ENCODE assay signal across 14 cellular contexts in the genomic region with DNA sequence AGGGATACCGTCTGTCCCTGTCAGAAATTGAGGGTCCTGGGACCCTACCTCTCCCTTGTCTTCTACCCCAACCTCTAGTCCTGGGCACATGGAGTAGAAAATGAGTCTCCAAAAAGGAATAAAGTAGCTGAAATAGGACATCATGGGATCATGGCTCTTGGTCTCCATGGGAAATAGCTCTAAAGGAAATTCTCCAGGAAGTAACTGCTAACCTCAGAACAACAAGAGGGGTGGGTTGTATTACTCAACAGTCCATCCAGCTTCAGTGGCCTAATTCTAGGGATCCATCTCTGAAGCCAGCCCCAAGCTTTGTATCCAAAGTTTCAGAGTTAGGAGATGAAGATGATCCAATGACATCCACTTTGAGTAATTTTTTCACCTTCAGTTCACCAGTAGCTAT. TPM values are rescaled to one million over a fixed set of nuclear protein-coding genes. Genes with fewer than 3 reads are reported as not detected.
DNase-seq lines count a peak whose midpoint lies in the region; ATAC-seq and TF ChIP-seq lines count a peak whose summit lies in the region.
"Had no signal": no experiment of that assay in that cellular context is flagged by ENCODE, and none has a peak within 500 bp of the region (broad histone marks: within the 10 kb centered on the region; RNA-seq: fewer than 3 reads in every experiment).

No MANE protein-coding gene starts in this region.

- dilution Hi-C loops in IMR-90 (cut with HindIII; ENCODE audit: low sequenced_read_pairs, unreplicated experiment): no loop called here

- no peaks in the 10 kb centered on the region for H3K9me1 ChIP-seq in IMR-90 (ENCODE audit: insufficient read depth, low read length)

- in situ Hi-C loops in IMR-90 (cut with MboI; ENCODE audit: low sequenced_read_pairs): loop anchor here (5.0 to 10.0 kb wide), 2 partner anchors 362 to 584 kb away; partner anchors contain the start of gene ATOSB

- H3K18ac ChIP-seq in IMR-90 (ENCODE audit: low read depth, low read length): no peak overlapping the region

- H3K4me3 ChIP-seq in IMR-90 (ENCODE audit: insufficient read depth, low read depth, low read length): no peak overlapping the region
- H3K4me3 ChIP-seq: GM23248 had no signal

- no peak overlapping the region for H2BK20ac ChIP-seq in IMR-90 (ENCODE audit: low read depth, low read length)

- CTCF ChIA-PET in IMR-90 (lab: Yijun Ruan, JAX): no interaction called here

- H4K91ac ChIP-seq in IMR-90 (ENCODE audit: insufficient read depth, low read depth, low read length): no peak overlapping the region

- ATAC-seq in IMR-90 (ENCODE audit: low read depth): no peak
- no peak for ATAC-seq in GM19328 (IDR thresholded peaks at IDR 0.05; ENCODE audit: unreplicated experiment)
- no peak for ATAC-seq in GM18873 (IDR thresholded peaks at IDR 0.05; ENCODE audit: low FRiP score, unreplicated experiment)

- POLR2A ChIA-PET in IMR-90 (lab: Charles Lee; ENCODE audit: unreplicated experiment): no interaction called here

- H3K9me3 ChIP-seq in IMR-90 (ENCODE audit: control insufficient read depth, insufficient read depth, low read length): no peaks in the 10 kb centered on the region
- H3K9me3 ChIP-seq: Caco-2 had no signal

- no peaks in the 10 kb centered on the region for H3K79me1 ChIP-seq in IMR-90 (ENCODE audit: low read depth in 1 of 2, low read length in 2 of 2)

- no peak overlapping the region for H3K14ac ChIP-seq in IMR-90 (replicated peaks; ENCODE audit: low read depth, low read length)

- no peak overlapping the region for H3K4me2 ChIP-seq in IMR-90 (ENCODE audit: low read depth, low read length)

- no peak for TF ChIP-seq RAD21 in IMR-90 (IDR thresholded peaks at IDR 0.05; ENCODE audit: low read length)

- intact Hi-C loops in IMR-90 (cut with micrococcal nuclease): loop anchor here (5.0 kb wide), 1 partner anchor 492 kb away; the partner anchor contains the start of gene DNAJB5

- no peaks in the 10 kb centered on the region for H3K36me3 ChIP-seq in IMR-90 (ENCODE audit: control insufficient read depth, insufficient read depth, low read length)

- DNase-seq in IMR-90 (no peak), dermis blood vessel endothelial cell (peak; percentile 59), lung microvascular endothelial cell (ENCODE audit: low read depth in 2 of 2) (peak; percentile 26 to 73), COR-L47 (lab: John Stamatoyannopoulos, UW) (no peak)
- DNase-seq: C1 segment of cervical spinal cord; Caco-2; CD4-positive, alpha-beta memory T cell; DMS153; DND-41; GM23248; H7; HCEC 1CT had no signal

- no CpG with 5 or more reads among the region's 1 CpG for WGBS in IMR-90 (ENCODE audit: extremely low coverage in 2 of 2, insufficient read length in 1 of 2), 2 experiments

- peaks cover 4% of the 10 kb centered on the region; the same call in 1 of the 2 replicates for H3K4me1 ChIP-seq in IMR-90 (ENCODE audit: control insufficient read depth, insufficient read depth, low read length)

- no peak overlapping the region for H2BK5ac ChIP-seq in IMR-90 (ENCODE audit: low read depth, low read length, poor library complexity, severe bottlenecking)

- H3K23ac ChIP-seq in IMR-90 (ENCODE audit: low read depth, low read length): no peak overlapping the region

- BruUV-seq in IMR-90 (replicated peaks; lab: Mats Ljungman, UMichigan): no TSS peak

- H3K4ac ChIP-seq in IMR-90 (ENCODE audit: low read depth, low read length): no peak overlapping the region

- H2BK120ac ChIP-seq in IMR-90 (ENCODE audit: low read depth, low read length): no peak overlapping the region

- H2BK15ac ChIP-seq in IMR-90 (ENCODE audit: low read depth, low read length): no peak overlapping the region

- no peak for TF ChIP-seq CTCF in IMR-90 (conservative IDR thresholded peaks at IDR 0.05; ENCODE audit: low read depth, low read length)

- H3K27ac ChIP-seq in IMR-90 (ENCODE audit: insufficient read depth, low read length): no peak overlapping the region
- H3K27ac ChIP-seq: GM23248 had no signal

- H2AK9ac ChIP-seq in IMR-90 (replicated peaks; ENCODE audit: low read depth, low read length, poor library complexity): no peak overlapping the region

- H3K9ac ChIP-seq in IMR-90 (ENCODE audit: low read depth, low read length): no peak overlapping the region
- H3K9ac ChIP-seq: GM23248 had no signal

- H3K27me3 ChIP-seq in IMR-90 (ENCODE audit: control insufficient read depth, insufficient read depth, low read length): peaks cover 8% of the 10 kb centered on the region

- H4K20me1 ChIP-seq in IMR-90 (ENCODE audit: insufficient read depth, low read length): no peaks in the 10 kb centered on the region

- H4K8ac ChIP-seq in IMR-90 (ENCODE audit: low read depth in 2 of 2, low read length in 2 of 2): no peak overlapping the region

- H2AFZ ChIP-seq in IMR-90 (replicated peaks; ENCODE audit: low read length, poor library complexity): no peak overlapping the region
- H2AFZ ChIP-seq: GM23248 had no signal

- no peak overlapping the region for H3K56ac ChIP-seq in IMR-90 (ENCODE audit: extremely low read depth, insufficient read depth, low read length)

- no peak for TF ChIP-seq POLR2A in IMR-90 (IDR thresholded peaks at IDR 0.05; ENCODE audit: low read depth, low read length)

- no peak overlapping the region for H4K5ac ChIP-seq in IMR-90 (ENCODE audit: low read depth, low read length)

- H2AK5ac ChIP-seq in IMR-90 (ENCODE audit: low read depth, low read length): peak overlapping the region; percentile 14; the same call in 1 of the 2 replicates

TF ChIP-seq in IMR-90, 13 proteins besides CTCF, POLR2A, EP300 and RAD21:
- no peak for TF ChIP-seq MAFK (IDR thresholded peaks at IDR 0.05; ENCODE audit: low read depth, low read length)
- no peak for TF ChIP-seq MXI1 (IDR thresholded peaks at IDR 0.05; ENCODE audit: borderline replicate concordance, low read depth, low read length)
- TF ChIP-seq CHD1 (IDR thresholded peaks at IDR 0.05; ENCODE audit: low read depth, low read length): no peak
- TF ChIP-seq NFE2L2 (IDR thresholded peaks at IDR 0.05; ENCODE audit: low read depth, low read length): no peak
- no peak for TF ChIP-seq USF2 (IDR thresholded peaks at IDR 0.05; ENCODE audit: low read depth, low read length)
- TF ChIP-seq RFX5 (IDR thresholded peaks at IDR 0.05; ENCODE audit: low read depth, low read length): no peak
- no peak for TF ChIP-seq ELK1 (IDR thresholded peaks at IDR 0.05; ENCODE audit: borderline replicate concordance, low read depth, low read length)

RNA-seq across cellular contexts. Expression of gene RUSC2, which starts 11.0 kb away (rescaled TPM):
- total RNA-seq in IMR-90 (2012; rRNA removed): 17.4 and 18.3 TPM in 2 replicates
- polyA plus RNA-seq in IMR-90 (2012; rRNA removed): 35.4 and 42.8 TPM in 2 replicates
- 16.0 and 32.6 TPM in 2 replicates for polyA plus RNA-seq in IMR-90 (2012; cell fraction: cytosol; rRNA removed)
- 90.1 and 162 TPM in 2 replicates for polyA plus RNA-seq in IMR-90 (2012; cell fraction: nucleus; rRNA removed; ENCODE audit: low replicate concordance)
- total RNA-seq in dermis blood vessel endothelial cell: 15.8 and 24.5 TPM in 2 replicates
- total RNA-seq in lung microvascular endothelial cell: 7.8 and 10.9 TPM in 2 replicates

Comparison
In these comparisons a context has a peak if more than half of its experiments do, and no peak if none do; other contexts are left out.
1. DNase-seq: peak in dermis blood vessel endothelial cell (single experiment) and lung microvascular endothelial cell (2 of 2); none in IMR-90 (single experiment) and COR-L47 (single experiment).